ENCODE assay signal across 2 cellular contexts in the genomic region with DNA sequence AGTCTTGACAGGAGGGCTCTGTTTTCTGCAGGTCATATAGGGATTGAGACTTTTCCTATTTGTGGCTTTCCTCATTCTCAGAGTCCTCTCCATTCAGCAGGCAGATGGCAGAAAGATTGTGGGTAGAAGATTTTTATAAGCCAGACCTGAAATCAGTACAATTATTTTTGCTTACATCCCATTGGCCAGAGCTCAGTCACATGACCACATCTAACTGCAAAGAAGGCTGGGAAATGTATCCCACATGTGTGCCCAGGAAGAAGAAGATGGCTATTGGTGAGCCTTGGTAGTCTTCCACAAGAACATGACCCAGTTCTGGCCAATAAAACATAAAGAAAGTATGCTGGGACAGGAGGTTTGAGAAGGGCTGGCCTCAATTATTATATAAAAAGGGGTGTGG.
TF ChIP-seq lines count a peak whose summit lies in the region.

No MANE protein-coding gene starts in this region.

TF ChIP-seq in SK-N-SH, 30 proteins besides CTCF, POLR2A, EP300 and RAD21:
- TF ChIP-seq, protein P1, sequence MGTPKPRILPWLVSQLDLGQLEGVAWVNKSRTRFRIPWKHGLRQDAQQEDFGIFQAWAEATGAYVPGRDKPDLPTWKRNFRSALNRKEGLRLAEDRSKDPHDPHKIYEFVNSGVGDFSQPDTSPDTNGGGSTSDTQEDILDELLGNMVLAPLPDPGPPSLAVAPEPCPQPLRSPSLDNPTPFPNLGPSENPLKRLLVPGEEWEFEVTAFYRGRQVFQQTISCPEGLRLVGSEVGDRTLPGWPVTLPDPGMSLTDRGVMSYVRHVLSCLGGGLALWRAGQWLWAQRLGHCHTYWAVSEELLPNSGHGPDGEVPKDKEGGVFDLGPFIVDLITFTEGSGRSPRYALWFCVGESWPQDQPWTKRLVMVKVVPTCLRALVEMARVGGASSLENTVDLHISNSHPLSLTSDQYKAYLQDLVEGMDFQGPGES (IDR thresholded peaks at IDR 0.05; ENCODE audit: low read depth, low read length) = no peak
- TF ChIP-seq, protein P2, sequence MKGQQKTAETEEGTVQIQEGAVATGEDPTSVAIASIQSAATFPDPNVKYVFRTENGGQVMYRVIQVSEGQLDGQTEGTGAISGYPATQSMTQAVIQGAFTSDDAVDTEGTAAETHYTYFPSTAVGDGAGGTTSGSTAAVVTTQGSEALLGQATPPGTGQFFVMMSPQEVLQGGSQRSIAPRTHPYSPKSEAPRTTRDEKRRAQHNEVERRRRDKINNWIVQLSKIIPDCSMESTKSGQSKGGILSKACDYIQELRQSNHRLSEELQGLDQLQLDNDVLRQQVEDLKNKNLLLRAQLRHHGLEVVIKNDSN (IDR thresholded peaks at IDR 0.05; ENCODE audit: borderline replicate concordance, low read depth) = peak; percentile 71

TF ChIP-seq in SK-N-SH treated with all-trans-retinoic acid at 6 μM for 48 hours, 23 proteins besides CTCF, POLR2A, EP300 and RAD21:
- TF ChIP-seq ZC3H10 (CRISPR knock-in tag; IDR thresholded peaks at IDR 0.05) = no peak
- no peak for TF ChIP-seq RARB (CRISPR knock-in tag; IDR thresholded peaks at IDR 0.05)
- TF ChIP-seq CSDC2 (CRISPR knock-in tag; IDR thresholded peaks at IDR 0.05) = no peak
- TF ChIP-seq ZNF70 (CRISPR knock-in tag; IDR thresholded peaks at IDR 0.05) = no peak
- no peak for TF ChIP-seq OSR1 (CRISPR knock-in tag; IDR thresholded peaks at IDR 0.05)
- TF ChIP-seq, protein P3, sequence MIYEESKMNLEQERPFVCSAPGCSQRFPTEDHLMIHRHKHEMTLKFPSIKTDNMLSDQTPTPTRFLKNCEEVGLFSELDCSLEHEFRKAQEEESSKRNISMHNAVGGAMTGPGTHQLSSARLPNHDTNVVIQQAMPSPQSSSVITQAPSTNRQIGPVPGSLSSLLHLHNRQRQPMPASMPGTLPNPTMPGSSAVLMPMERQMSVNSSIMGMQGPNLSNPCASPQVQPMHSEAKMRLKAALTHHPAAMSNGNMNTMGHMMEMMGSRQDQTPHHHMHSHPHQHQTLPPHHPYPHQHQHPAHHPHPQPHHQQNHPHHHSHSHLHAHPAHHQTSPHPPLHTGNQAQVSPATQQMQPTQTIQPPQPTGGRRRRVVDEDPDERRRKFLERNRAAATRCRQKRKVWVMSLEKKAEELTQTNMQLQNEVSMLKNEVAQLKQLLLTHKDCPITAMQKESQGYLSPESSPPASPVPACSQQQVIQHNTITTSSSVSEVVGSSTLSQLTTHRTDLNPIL (CRISPR knock-in tag; IDR thresholded peaks at IDR 0.05; ENCODE audit: low read depth) = no peak
- no peak for TF ChIP-seq PPARA (CRISPR knock-in tag; IDR thresholded peaks at IDR 0.05; ENCODE audit: borderline replicate concordance)
- TF ChIP-seq ZNF8 (CRISPR knock-in tag; IDR thresholded peaks at IDR 0.05) = no peak
- TF ChIP-seq, protein P4, sequence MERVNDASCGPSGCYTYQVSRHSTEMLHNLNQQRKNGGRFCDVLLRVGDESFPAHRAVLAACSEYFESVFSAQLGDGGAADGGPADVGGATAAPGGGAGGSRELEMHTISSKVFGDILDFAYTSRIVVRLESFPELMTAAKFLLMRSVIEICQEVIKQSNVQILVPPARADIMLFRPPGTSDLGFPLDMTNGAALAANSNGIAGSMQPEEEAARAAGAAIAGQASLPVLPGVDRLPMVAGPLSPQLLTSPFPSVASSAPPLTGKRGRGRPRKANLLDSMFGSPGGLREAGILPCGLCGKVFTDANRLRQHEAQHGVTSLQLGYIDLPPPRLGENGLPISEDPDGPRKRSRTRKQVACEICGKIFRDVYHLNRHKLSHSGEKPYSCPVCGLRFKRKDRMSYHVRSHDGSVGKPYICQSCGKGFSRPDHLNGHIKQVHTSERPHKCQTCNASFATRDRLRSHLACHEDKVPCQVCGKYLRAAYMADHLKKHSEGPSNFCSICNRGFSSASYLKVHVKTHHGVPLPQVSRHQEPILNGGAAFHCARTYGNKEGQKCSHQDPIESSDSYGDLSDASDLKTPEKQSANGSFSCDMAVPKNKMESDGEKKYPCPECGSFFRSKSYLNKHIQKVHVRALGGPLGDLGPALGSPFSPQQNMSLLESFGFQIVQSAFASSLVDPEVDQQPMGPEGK (CRISPR knock-in tag; IDR thresholded peaks at IDR 0.05; ENCODE audit: borderline replicate concordance) = no peak
- no peak for TF ChIP-seq TOX (CRISPR knock-in tag; IDR thresholded peaks at IDR 0.05; ENCODE audit: borderline replicate concordance)
- TF ChIP-seq ISL1 (CRISPR knock-in tag; IDR thresholded peaks at IDR 0.05) = no peak
- TF ChIP-seq, protein P5, sequence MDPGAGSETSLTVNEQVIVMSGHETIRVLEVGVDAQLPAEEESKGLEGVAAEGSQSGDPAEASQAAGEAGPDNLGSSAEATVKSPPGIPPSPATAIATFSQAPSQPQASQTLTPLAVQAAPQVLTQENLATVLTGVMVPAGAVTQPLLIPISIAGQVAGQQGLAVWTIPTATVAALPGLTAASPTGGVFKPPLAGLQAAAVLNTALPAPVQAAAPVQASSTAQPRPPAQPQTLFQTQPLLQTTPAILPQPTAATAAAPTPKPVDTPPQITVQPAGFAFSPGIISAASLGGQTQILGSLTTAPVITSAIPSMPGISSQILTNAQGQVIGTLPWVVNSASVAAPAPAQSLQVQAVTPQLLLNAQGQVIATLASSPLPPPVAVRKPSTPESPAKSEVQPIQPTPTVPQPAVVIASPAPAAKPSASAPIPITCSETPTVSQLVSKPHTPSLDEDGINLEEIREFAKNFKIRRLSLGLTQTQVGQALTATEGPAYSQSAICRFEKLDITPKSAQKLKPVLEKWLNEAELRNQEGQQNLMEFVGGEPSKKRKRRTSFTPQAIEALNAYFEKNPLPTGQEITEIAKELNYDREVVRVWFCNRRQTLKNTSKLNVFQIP (CRISPR knock-in tag; IDR thresholded peaks at IDR 0.05; ENCODE audit: borderline replicate concordance, low read depth) = no peak
- TF ChIP-seq ESRRG (CRISPR knock-in tag; IDR thresholded peaks at IDR 0.05) = no peak
- no peak for TF ChIP-seq ZFP30 (CRISPR knock-in tag; IDR thresholded peaks at IDR 0.05)
- TF ChIP-seq ZFP3 (CRISPR knock-in tag; IDR thresholded peaks at IDR 0.05) = no peak
